In the genomic region with DNA sequence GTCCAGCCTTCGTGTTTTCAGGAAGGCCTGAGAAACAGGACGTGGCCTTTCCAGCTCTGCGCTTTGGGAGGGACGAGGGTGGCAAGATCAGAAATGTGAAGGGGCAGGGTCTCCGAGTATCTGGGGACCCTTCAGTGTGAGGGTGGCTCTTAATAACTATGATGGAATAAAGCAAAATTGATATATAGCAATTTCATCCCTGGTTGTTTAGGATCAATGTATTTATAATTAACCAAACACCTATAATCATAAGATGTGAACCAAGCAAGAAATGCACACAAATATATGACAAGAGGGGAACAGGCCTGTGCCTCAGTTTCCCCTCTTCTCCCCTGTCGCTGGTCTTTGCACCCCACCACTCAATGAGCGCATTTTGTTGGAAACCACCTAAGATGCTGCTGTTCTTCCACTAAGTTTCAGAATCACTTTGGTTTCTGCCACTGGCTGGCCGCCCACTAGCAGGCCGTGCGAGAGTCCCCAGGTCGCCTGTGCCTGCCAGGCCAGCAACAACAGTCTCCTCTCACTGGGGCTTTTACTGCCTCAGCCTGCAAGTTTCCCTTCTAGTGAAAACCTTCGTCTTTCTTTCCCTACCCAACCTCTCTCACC, we compare ENCODE assay signal across 14 cellular contexts. TPM values are rescaled to one million over a fixed set of nuclear protein-coding genes. Genes with fewer than 3 reads are reported as not detected.
DNase-seq lines count a peak whose midpoint lies in the region; ATAC-seq and TF ChIP-seq lines count a peak whose summit lies in the region.
"Had no signal": no experiment of that assay in that cellular context is flagged by ENCODE, and none has a peak within 500 bp of the region (broad histone marks: within the 10 kb centered on the region; RNA-seq: fewer than 3 reads in every experiment).

No MANE protein-coding gene starts in this region.

- H3K14ac ChIP-seq in mesenchymal stem cell (ENCODE audit: low read length in 2 of 2), result no peak overlapping the region

- 78 to 85% (median 80%) methylated on average over 12 of the region's 12 CpGs for WGBS in heart left ventricle, 4 donors
- WGBS in mesenchymal stem cell, result 76% methylated on average over 12 of the region's 12 CpGs

- no peak overlapping the region for H2BK5ac ChIP-seq in mesenchymal stem cell (ENCODE audit: low read depth, low read length, poor library complexity, severe bottlenecking)

- intact Hi-C loops in activated naive CD4-positive, alpha-beta T cell treated with anti-CD3 and anti-CD28 coated beads for 36 hours (cut with micrococcal nuclease), result no loop called here
- intact Hi-C loops in heart left ventricle (cut with DNase I), result loop anchor here in 5 of 10 donors (10.0 kb wide), 2 partner anchors 105 to 125 kb away; a partner anchor contains a TSS

- DNase-seq in activated naive CD4-positive, alpha-beta T cell treated with anti-CD3 and anti-CD28 coated beads for 36 hours, result no peak
- DNase-seq in activated naive CD4-positive, alpha-beta T cell treated with anti-CD3 and anti-CD28 coated beads, Interleukin-2, amount 50 U/mL, for 16 hours, result no peak
- DNase-seq in T-helper 2 cell treated with Interferon-gamma antibody and Interleukin-4, amounts not matched to agents 5 μg/mL and 100 μg/mL, for 36 hours (ENCODE audit: low spot score), result peak; percentile 75
- no peak for DNase-seq in stimulated activated naive B cell treated with anti-CD40 and anti-IgM and Interleukin-4, amounts not matched to agents 10 μg/mL and 1 μg/mL and 100 μg/mL, for 72 hours
- DNase-seq in heart left ventricle (no peak), mesenchymal stem cell (no peak)
- DNase-seq: AML-193, GOT3, NCI-H146, stomach had no signal

- no peak overlapping the region for H3K18ac ChIP-seq in mesenchymal stem cell (ENCODE audit: low read depth in 1 of 2, low read length in 2 of 2)

- no peak overlapping the region for H3K23ac ChIP-seq in mesenchymal stem cell (ENCODE audit: low read length in 2 of 2)

- H3K27me3 Mint-ChIP-seq in activated naive CD4-positive, alpha-beta T cell treated with anti-CD3 and anti-CD28 coated beads for 36 hours (ENCODE audit: low read depth), result no peaks in the 10 kb centered on the region
- H3K27me3 Mint-ChIP-seq in T-helper 2 cell treated with Interferon-gamma antibody and Interleukin-4, amounts not matched to agents 5 μg/mL and 100 μg/mL, for 36 hours (ENCODE audit: low read depth), result no peaks in the 10 kb centered on the region
- peaks cover 36 to 45% of the 10 kb centered on the region in 2 donors for H3K27me3 Mint-ChIP-seq in stimulated activated naive B cell treated with anti-CD40 and anti-IgM and Interleukin-4, amounts not matched to agents 10 μg/mL and 1 μg/mL and 100 μg/mL, for 72 hours

- no peak overlapping the region for H3K4me2 ChIP-seq in mesenchymal stem cell (ENCODE audit: low read length, poor library complexity, severe bottlenecking)

- H3K4me1 Mint-ChIP-seq in activated naive CD4-positive, alpha-beta T cell treated with anti-CD3 and anti-CD28 coated beads for 36 hours (ENCODE audit: low read depth), result peaks cover 31% of the 10 kb centered on the region
- H3K4me1 Mint-ChIP-seq in T-helper 2 cell treated with Interferon-gamma antibody and Interleukin-4, amounts not matched to agents 5 μg/mL and 100 μg/mL, for 36 hours (ENCODE audit: low read depth), result peaks cover 30% of the 10 kb centered on the region
- H3K4me1 Mint-ChIP-seq in stimulated activated naive B cell treated with anti-CD40 and anti-IgM and Interleukin-4, amounts not matched to agents 10 μg/mL and 1 μg/mL and 100 μg/mL, for 72 hours, result peaks cover 21 to 23% of the 10 kb centered on the region in 2 donors

- no peak overlapping the region for H4K8ac ChIP-seq in mesenchymal stem cell (ENCODE audit: low read length)

- H3K27me3 ChIP-seq in heart left ventricle (peaks cover 0 to 7% (median 0%) of the 10 kb centered on the region in 9 donors), mesenchymal stem cell (ENCODE audit: control insufficient read depth in 1 of 2, insufficient read depth in 1 of 2, low read length in 2 of 2) (peaks cover 10 to 14% of the 10 kb centered on the region in 2 experiments)

- H3K36me3 Mint-ChIP-seq in activated naive CD4-positive, alpha-beta T cell treated with anti-CD3 and anti-CD28 coated beads for 36 hours (ENCODE audit: low read depth), result peaks cover 41% of the 10 kb centered on the region
- peaks cover 93% of the 10 kb centered on the region for H3K36me3 Mint-ChIP-seq in T-helper 2 cell treated with Interferon-gamma antibody and Interleukin-4, amounts not matched to agents 5 μg/mL and 100 μg/mL, for 36 hours (ENCODE audit: low read depth)
- H3K36me3 Mint-ChIP-seq in stimulated activated naive B cell treated with anti-CD40 and anti-IgM and Interleukin-4, amounts not matched to agents 10 μg/mL and 1 μg/mL and 100 μg/mL, for 72 hours, result peaks cover 0 to 7% of the 10 kb centered on the region in 2 donors

- H2BK15ac ChIP-seq in mesenchymal stem cell (ENCODE audit: low read depth, poor library complexity, severe bottlenecking), result no peak overlapping the region

- no peak overlapping the region for H2BK12ac ChIP-seq in mesenchymal stem cell (ENCODE audit: low read length in 2 of 2)

- no peak overlapping the region for H3K4me3 Mint-ChIP-seq in activated naive CD4-positive, alpha-beta T cell treated with anti-CD3 and anti-CD28 coated beads for 36 hours
- no peak overlapping the region for H3K4me3 Mint-ChIP-seq in T-helper 2 cell treated with Interferon-gamma antibody and Interleukin-4, amounts not matched to agents 5 μg/mL and 100 μg/mL, for 36 hours
- H3K4me3 Mint-ChIP-seq in stimulated activated naive B cell treated with anti-CD40 and anti-IgM and Interleukin-4, amounts not matched to agents 10 μg/mL and 1 μg/mL and 100 μg/mL, for 72 hours, result peak overlapping the region in 1 of 2 donors; percentile 31

- H2AFZ ChIP-seq in mesenchymal stem cell (ENCODE audit: low read depth, low read length), result no peak overlapping the region

- H3K36me3 ChIP-seq in heart left ventricle, result no peaks in the 10 kb centered on the region
- no peaks in the 10 kb centered on the region for H3K36me3 ChIP-seq in mesenchymal stem cell (ENCODE audit: control insufficient read depth in 1 of 2, insufficient read depth in 2 of 2, low read depth in 1 of 2, low read length in 2 of 2)
- H3K36me3 ChIP-seq: stomach had no signal

- H3K9me3 Mint-ChIP-seq in activated naive CD4-positive, alpha-beta T cell treated with anti-CD3 and anti-CD28 coated beads for 36 hours, result no peaks in the 10 kb centered on the region
- no peaks in the 10 kb centered on the region for H3K9me3 Mint-ChIP-seq in T-helper 2 cell treated with Interferon-gamma antibody and Interleukin-4, amounts not matched to agents 5 μg/mL and 100 μg/mL, for 36 hours
- H3K9me3 Mint-ChIP-seq in stimulated activated naive B cell treated with anti-CD40 and anti-IgM and Interleukin-4, amounts not matched to agents 10 μg/mL and 1 μg/mL and 100 μg/mL, for 72 hours, result peaks cover 3 to 12% of the 10 kb centered on the region in 2 donors

- H3K9me3 ChIP-seq in heart left ventricle, result peaks cover 0 to 4% (median 0%) of the 10 kb centered on the region in 12 donors
- no peaks in the 10 kb centered on the region for H3K9me3 ChIP-seq in mesenchymal stem cell (ENCODE audit: control insufficient read depth, low read length)

- H2BK120ac ChIP-seq in mesenchymal stem cell (ENCODE audit: low read depth, low read length), result no peak overlapping the region

- H3K4me1 ChIP-seq in heart left ventricle, result no peaks in the 10 kb centered on the region
- H3K4me1 ChIP-seq in mesenchymal stem cell (ENCODE audit: control insufficient read depth, insufficient read depth, low read depth, low read length), result peaks cover 8% of the 10 kb centered on the region
- H3K4me1 ChIP-seq: stomach had no signal

- ATAC-seq in GM21737 (IDR thresholded peaks at IDR 0.05; ENCODE audit: unreplicated experiment), result peak; percentile 62
- peak; percentile 83 to 91 for ATAC-seq in stimulated activated naive B cell treated with anti-CD40 and anti-IgM and Interleukin-4, amounts not matched to agents 10 μg/mL and 1 μg/mL and 100 μg/mL, for 72 hours (replicated peaks)
- ATAC-seq in heart left ventricle, result no peak
- ATAC-seq in GM19324 (IDR thresholded peaks at IDR 0.05; ENCODE audit: low FRiP score, unreplicated experiment), result no peak

- no peak for TF ChIP-seq CTCF in heart left ventricle (IDR thresholded peaks at IDR 0.05)

- H4K91ac ChIP-seq in mesenchymal stem cell (ENCODE audit: low read length), result no peak overlapping the region

- no peak overlapping the region for H3K4ac ChIP-seq in mesenchymal stem cell (ENCODE audit: low read depth in 1 of 2, low read length in 2 of 2)

- H3K27ac Mint-ChIP-seq in activated naive CD4-positive, alpha-beta T cell treated with anti-CD3 and anti-CD28 coated beads for 36 hours, result peak overlapping the region; percentile 46
- H3K27ac Mint-ChIP-seq in T-helper 2 cell treated with Interferon-gamma antibody and Interleukin-4, amounts not matched to agents 5 μg/mL and 100 μg/mL, for 36 hours, result no peak overlapping the region
- H3K27ac Mint-ChIP-seq in stimulated activated naive B cell treated with anti-CD40 and anti-IgM and Interleukin-4, amounts not matched to agents 10 μg/mL and 1 μg/mL and 100 μg/mL, for 72 hours, result peak overlapping the region; percentile 51

- no peak overlapping the region for H3K9ac ChIP-seq in mesenchymal stem cell (ENCODE audit: low read length)

- H3K27ac ChIP-seq in heart left ventricle (no peak overlapping the region), mesenchymal stem cell (ENCODE audit: low read length, poor library complexity, severe bottlenecking) (no peak overlapping the region)
- H3K27ac ChIP-seq: stomach had no signal

- CTCF ChIA-PET in activated naive CD4-positive, alpha-beta T cell treated with anti-CD3 and anti-CD28 coated beads for 36 hours (lab: Charles Lee), result interaction anchor here (1.9 kb wide), 1 partner anchor 59 kb away, joined by 9 read pairs; no protein-coding TSS in a partner anchor

- H3K4me3 ChIP-seq in heart left ventricle (no peak overlapping the region), mesenchymal stem cell (ENCODE audit: insufficient read depth in 1 of 2, low read depth in 1 of 2, low read length in 2 of 2) (no peak overlapping the region)
- H3K4me3 ChIP-seq: stomach had no signal

- no peaks in the 10 kb centered on the region for H3K79me1 ChIP-seq in mesenchymal stem cell (replicated peaks; ENCODE audit: low read length, poor library complexity, severe bottlenecking)

- no peak overlapping the region for H2AK5ac ChIP-seq in mesenchymal stem cell (ENCODE audit: low read length, severe bottlenecking)

- no peak for TF ChIP-seq POLR2A in heart left ventricle (IDR thresholded peaks at IDR 0.05)

RNA-seq across cellular contexts. Expression of a gene that starts 36.6 kb away (rescaled TPM):
- 10 to 100 TPM; 13.5 to 14.9 TPM for total RNA-seq in activated naive CD4-positive, alpha-beta T cell treated with anti-CD3 and anti-CD28 coated beads for 36 hours
- 1 to 10 TPM in 1 of 9 donors, under 1 TPM in 1, not detected in 7; 0.86 to 2.4 TPM for total RNA-seq in heart left ventricle
- under 1 TPM; 0.04 to 0.08 TPM for polyA plus RNA-seq in heart left ventricle
- polyA plus RNA-seq in mesenchymal stem cell (2013, experiment 1 of 2), result not detected
- polyA plus RNA-seq in mesenchymal stem cell (2013, experiment 2 of 2), result not detected
- total RNA-seq: astrocyte, HT-29 had no signal

RNA-seq across cellular contexts. Expression of a gene that starts 44.4 kb away (rescaled TPM):
- total RNA-seq in activated naive CD4-positive, alpha-beta T cell treated with anti-CD3 and anti-CD28 coated beads for 36 hours, result 10 to 100 TPM; 10.9 to 11.5 TPM
- 1 to 10 TPM in 1 of 9 donors, under 1 TPM in 1, not detected in 7; 0.59 to 2.7 TPM for total RNA-seq in heart left ventricle
- polyA plus RNA-seq in heart left ventricle, result not detected
- not detected for polyA plus RNA-seq in mesenchymal stem cell (2013, experiment 1 of 2)
- polyA plus RNA-seq in mesenchymal stem cell (2013, experiment 2 of 2), result not detected
- total RNA-seq: astrocyte had no signal

RNA-seq across cellular contexts. Expression of a gene that starts 55.7 kb away (rescaled TPM):
- under 1 TPM in 1 of 2 experiments, not detected in 1; 0.22 TPM for total RNA-seq in activated naive CD4-positive, alpha-beta T cell treated with anti-CD3 and anti-CD28 coated beads for 36 hours
- total RNA-seq in heart left ventricle, result under 1 TPM in 1 of 9 donors, not detected in 8; 0.18 TPM
- under 1 TPM in 1 of 2 donors, not detected in 1; 0.11 TPM for polyA plus RNA-seq in heart left ventricle
- 0.10 TPM for polyA plus RNA-seq in mesenchymal stem cell (2013, experiment 1 of 2)
- polyA plus RNA-seq in mesenchymal stem cell (2013, experiment 2 of 2), result 0.10 TPM

Comparison
In these comparisons a context has a peak if more than half of its experiments do, and no peak if none do; other contexts are left out.
1. ATAC-seq: peak in GM21737 (single experiment) and stimulated activated naive B cell treated with anti-CD40 and anti-IgM and Interleukin-4, amounts not matched to agents 10 μg/mL and 1 μg/mL and 100 μg/mL, for 72 hours (2 of 2); none in heart left ventricle (0 of 4) and GM19324 (single experiment).
2. RNA of a gene that starts 36.6 kb away (total RNA-seq): 13.5 to 14.9 TPM in activated naive CD4-positive, alpha-beta T cell treated with anti-CD3 and anti-CD28 coated beads for 36 hours; 0.86 to 2.4 TPM in heart left ventricle; every median in the first group is over 4 times any median in the second.